In the genomic region with DNA sequence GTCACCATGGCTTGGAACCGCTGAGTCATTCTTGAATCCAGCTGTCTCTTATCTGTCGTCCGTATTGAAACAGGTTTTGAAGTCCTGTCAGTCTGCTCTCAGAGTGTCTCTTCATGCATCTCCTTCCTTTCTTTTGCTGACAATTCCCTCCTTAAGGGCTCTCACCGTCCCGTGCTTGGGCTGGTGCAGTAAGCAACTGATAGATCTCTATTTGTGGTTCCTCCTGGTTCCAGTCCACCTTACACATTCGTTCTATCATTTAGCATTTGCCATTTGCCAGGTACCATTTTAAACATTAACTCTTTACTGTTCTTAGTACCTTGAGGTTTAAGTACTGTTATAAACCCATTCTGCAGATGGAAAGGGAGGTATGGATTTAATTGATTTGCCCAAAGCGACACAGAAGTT, we compare ENCODE assay signal across 1 cellular context.
TF ChIP-seq lines count a peak whose summit lies in the region.

No MANE protein-coding gene starts in this region.

TF ChIP-seq in K562, 482 proteins besides CTCF, POLR2A, EP300 and RAD21 (continued from another document and continues in another):
- TF ChIP-seq, protein P1, sequence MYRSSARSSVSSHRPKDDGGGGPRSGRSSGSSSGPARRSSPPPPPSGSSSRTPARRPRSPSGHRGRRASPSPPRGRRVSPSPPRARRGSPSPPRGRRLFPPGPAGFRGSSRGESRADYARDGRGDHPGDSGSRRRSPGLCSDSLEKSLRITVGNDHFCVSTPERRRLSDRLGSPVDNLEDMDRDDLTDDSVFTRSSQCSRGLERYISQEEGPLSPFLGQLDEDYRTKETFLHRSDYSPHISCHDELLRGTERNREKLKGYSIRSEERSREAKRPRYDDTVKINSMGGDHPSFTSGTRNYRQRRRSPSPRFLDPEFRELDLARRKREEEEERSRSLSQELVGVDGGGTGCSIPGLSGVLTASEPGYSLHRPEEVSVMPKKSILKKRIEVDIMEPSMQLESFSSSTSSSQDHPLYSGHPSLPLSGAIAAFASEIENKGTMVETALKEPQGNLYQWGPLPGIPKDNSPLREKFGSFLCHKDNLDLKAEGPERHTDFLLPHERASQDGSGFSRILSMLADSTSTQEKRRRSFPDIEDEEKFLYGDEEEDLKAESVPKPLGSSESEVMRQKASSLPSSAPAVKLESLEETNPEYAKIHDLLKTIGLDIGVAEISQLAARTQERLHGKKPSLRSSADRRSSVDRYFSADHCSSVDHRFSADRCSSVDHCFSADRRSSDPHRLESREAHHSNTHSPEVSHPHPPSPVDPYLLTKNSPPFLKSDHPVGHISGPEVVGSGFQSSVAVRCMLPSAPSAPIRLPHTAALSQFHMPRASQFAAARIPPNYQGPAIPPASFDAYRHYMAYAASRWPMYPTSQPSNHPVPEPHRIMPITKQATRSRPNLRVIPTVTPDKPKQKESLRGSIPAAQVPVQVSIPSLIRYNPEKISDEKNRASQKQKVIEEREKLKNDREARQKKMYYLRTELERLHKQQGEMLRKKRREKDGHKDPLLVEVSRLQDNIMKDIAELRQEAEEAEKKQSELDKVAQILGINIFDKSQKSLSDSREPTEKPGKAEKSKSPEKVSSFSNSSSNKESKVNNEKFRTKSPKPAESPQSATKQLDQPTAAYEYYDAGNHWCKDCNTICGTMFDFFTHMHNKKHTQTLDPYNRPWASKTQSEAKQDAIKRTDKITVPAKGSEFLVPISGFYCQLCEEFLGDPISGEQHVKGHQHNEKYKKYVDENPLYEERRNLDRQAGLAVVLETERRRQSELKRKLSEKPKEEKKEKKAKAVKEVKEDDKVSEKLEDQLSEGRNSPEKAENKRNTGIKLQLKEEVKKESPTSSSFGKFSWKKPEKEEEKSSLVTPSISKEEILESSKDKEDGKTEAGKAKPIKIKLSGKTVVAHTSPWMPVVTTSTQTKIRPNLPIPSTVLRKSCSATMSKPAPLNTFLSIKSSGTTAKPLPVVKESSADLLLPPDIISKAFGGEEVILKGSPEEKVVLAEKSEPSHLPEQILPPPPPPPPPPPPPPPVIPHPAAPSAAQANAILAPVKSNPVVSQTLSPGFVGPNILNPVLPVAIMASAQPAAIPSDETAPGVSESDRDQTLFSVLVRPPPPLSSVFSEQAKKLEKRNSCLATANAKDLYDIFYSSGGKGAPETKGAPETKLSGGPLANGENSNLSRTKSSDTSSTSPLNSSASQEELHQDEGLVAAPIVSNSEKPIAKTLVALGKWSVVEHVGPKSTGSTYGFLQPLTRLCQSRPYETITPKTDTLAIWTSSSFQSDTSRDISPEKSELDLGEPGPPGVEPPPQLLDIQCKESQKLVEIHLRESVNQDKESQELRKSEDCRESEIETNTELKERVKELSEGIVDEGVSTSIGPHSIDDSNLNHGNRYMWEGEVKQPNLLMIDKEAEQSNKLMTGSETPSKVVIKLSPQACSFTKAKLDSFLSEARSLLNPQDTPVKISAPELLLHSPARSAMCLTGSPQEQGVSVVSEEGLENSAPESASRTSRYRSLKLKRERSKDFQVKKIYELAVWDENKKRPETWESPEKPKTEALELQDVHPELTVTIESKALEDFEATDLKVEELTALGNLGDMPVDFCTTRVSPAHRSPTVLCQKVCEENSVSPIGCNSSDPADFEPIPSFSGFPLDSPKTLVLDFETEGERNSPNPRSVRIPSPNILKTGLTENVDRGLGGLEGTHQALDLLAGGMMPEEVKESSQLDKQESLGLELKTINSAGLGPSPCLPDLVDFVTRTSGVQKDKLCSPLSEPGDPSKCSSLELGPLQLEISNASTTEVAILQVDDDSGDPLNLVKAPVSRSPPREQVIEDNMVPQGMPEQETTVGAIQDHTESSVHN (IDR thresholded peaks at IDR 0.05; ENCODE audit: borderline replicate concordance in 1 of 2, low read depth in 1 of 2) = peak in 1 of 2 experiments; percentile 99; a peak in 2 of 4 replicates
- TF ChIP-seq SIRT6 (IDR thresholded peaks at IDR 0.05; ENCODE audit: low read depth, low read length) = no peak
- no peak for TF ChIP-seq PHF20 (IDR thresholded peaks at IDR 0.05; ENCODE audit: partially characterized antibody)
- no peak for TF ChIP-seq SAFB (IDR thresholded peaks at IDR 0.05; ENCODE audit: borderline replicate concordance, low read depth, low read length)
- TF ChIP-seq MAZ (CRISPR knock-in tag; conservative IDR thresholded peaks at IDR 0.05 in 1 of 2, IDR thresholded peaks at IDR 0.05 in 1 of 2) = peak in 1 of 2 experiments; percentile 42; a peak in 1 of 4 replicates
- TF ChIP-seq RCOR1 (IDR thresholded peaks at IDR 0.05; ENCODE audit: borderline replicate concordance in 1 of 2, low read depth in 2 of 2, low read length in 2 of 2) = peak; percentile 46 to 90; a peak in 3 of 4 replicates
- TF ChIP-seq, protein P2, sequence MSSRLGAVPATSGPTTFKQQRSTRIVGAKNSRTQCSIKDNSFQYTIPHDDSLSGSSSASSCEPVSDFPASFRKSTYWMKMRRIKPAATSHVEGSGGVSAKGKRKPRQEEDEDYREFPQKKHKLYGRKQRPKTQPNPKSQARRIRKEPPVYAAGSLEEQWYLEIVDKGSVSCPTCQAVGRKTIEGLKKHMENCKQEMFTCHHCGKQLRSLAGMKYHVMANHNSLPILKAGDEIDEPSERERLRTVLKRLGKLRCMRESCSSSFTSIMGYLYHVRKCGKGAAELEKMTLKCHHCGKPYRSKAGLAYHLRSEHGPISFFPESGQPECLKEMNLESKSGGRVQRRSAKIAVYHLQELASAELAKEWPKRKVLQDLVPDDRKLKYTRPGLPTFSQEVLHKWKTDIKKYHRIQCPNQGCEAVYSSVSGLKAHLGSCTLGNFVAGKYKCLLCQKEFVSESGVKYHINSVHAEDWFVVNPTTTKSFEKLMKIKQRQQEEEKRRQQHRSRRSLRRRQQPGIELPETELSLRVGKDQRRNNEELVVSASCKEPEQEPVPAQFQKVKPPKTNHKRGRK (tag; IDR thresholded peaks at IDR 0.05) = no peak
- no peak for TF ChIP-seq TAF15 (IDR thresholded peaks at IDR 0.05; ENCODE audit: low read depth, low read length)
- no peak for TF ChIP-seq L3MBTL2 (IDR thresholded peaks at IDR 0.05)
- TF ChIP-seq MTF1 (CRISPR knock-in tag; IDR thresholded peaks at IDR 0.05; ENCODE audit: borderline replicate concordance) = no peak
- TF ChIP-seq DMBX1 (CRISPR knock-in tag; IDR thresholded peaks at IDR 0.05; ENCODE audit: borderline replicate concordance) = no peak
- TF ChIP-seq EWSR1 (IDR thresholded peaks at IDR 0.05; ENCODE audit: borderline replicate concordance, low read depth, partially characterized antibody) = no peak
- no peak for TF ChIP-seq SETDB1 (IDR thresholded peaks at IDR 0.05; ENCODE audit: low read length)
- no peak for TF ChIP-seq POLR2AphosphoS2 (IDR thresholded peaks at IDR 0.05; ENCODE audit: low read length)
- TF ChIP-seq, protein P3, sequence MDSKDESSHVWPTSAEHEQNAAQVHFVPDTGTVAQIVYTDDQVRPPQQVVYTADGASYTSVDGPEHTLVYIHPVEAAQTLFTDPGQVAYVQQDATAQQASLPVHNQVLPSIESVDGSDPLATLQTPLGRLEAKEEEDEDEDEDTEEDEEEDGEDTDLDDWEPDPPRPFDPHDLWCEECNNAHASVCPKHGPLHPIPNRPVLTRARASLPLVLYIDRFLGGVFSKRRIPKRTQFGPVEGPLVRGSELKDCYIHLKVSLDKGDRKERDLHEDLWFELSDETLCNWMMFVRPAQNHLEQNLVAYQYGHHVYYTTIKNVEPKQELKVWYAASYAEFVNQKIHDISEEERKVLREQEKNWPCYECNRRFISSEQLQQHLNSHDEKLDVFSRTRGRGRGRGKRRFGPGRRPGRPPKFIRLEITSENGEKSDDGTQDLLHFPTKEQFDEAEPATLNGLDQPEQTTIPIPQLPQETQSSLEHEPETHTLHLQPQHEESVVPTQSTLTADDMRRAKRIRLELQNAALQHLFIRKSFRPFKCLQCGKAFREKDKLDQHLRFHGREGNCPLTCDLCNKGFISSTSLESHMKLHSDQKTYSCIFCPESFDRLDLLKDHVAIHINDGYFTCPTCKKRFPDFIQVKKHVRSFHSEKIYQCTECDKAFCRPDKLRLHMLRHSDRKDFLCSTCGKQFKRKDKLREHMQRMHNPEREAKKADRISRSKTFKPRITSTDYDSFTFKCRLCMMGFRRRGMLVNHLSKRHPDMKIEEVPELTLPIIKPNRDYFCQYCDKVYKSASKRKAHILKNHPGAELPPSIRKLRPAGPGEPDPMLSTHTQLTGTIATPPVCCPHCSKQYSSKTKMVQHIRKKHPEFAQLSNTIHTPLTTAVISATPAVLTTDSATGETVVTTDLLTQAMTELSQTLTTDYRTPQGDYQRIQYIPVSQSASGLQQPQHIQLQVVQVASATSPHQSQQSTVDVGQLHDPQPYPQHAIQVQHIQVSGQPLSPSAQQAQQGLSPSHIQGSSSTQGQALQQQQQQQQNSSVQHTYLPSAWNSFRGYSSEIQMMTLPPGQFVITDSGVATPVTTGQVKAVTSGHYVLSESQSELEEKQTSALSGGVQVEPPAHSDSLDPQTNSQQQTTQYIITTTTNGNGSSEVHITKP (IDR thresholded peaks at IDR 0.05; ENCODE audit: partially characterized antibody) = no peak
- TF ChIP-seq, protein P4, sequence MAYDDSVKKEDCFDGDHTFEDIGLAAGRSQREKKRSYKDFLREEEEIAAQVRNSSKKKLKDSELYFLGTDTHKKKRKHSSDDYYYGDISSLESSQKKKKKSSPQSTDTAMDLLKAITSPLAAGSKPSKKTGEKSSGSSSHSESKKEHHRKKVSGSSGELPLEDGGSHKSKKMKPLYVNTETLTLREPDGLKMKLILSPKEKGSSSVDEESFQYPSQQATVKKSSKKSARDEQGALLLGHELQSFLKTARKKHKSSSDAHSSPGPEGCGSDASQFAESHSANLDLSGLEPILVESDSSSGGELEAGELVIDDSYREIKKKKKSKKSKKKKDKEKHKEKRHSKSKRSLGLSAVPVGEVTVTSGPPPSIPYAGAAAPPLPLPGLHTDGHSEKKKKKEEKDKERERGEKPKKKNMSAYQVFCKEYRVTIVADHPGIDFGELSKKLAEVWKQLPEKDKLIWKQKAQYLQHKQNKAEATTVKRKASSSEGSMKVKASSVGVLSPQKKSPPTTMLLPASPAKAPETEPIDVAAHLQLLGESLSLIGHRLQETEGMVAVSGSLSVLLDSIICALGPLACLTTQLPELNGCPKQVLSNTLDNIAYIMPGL (CRISPR knock-in tag; IDR thresholded peaks at IDR 0.05) = no peak
- no peak for TF ChIP-seq KDM2B (CRISPR knock-in tag; IDR thresholded peaks at IDR 0.05)
- TF ChIP-seq HNRNPH1 (optimal IDR thresholded peaks at IDR 0.05; ENCODE audit: low read depth, low read length) = no peak
- TF ChIP-seq ZNF408 (CRISPR knock-in tag; IDR thresholded peaks at IDR 0.05; ENCODE audit: low read depth) = no peak
- 0 out of 2 replicates have a peak, but pooled peaks have one; percentile 45 for TF ChIP-seq MTA1 (IDR thresholded peaks at IDR 0.05; ENCODE audit: borderline replicate concordance)
- TF ChIP-seq PHTF2 (CRISPR knock-in tag; IDR thresholded peaks at IDR 0.05) = no peak
- peak in 1 of 2 experiments; percentile 88; a peak in 2 of 4 replicates for TF ChIP-seq TBL1XR1 (IDR thresholded peaks at IDR 0.05; ENCODE audit: low read length in 2 of 2)
- TF ChIP-seq, protein P5, sequence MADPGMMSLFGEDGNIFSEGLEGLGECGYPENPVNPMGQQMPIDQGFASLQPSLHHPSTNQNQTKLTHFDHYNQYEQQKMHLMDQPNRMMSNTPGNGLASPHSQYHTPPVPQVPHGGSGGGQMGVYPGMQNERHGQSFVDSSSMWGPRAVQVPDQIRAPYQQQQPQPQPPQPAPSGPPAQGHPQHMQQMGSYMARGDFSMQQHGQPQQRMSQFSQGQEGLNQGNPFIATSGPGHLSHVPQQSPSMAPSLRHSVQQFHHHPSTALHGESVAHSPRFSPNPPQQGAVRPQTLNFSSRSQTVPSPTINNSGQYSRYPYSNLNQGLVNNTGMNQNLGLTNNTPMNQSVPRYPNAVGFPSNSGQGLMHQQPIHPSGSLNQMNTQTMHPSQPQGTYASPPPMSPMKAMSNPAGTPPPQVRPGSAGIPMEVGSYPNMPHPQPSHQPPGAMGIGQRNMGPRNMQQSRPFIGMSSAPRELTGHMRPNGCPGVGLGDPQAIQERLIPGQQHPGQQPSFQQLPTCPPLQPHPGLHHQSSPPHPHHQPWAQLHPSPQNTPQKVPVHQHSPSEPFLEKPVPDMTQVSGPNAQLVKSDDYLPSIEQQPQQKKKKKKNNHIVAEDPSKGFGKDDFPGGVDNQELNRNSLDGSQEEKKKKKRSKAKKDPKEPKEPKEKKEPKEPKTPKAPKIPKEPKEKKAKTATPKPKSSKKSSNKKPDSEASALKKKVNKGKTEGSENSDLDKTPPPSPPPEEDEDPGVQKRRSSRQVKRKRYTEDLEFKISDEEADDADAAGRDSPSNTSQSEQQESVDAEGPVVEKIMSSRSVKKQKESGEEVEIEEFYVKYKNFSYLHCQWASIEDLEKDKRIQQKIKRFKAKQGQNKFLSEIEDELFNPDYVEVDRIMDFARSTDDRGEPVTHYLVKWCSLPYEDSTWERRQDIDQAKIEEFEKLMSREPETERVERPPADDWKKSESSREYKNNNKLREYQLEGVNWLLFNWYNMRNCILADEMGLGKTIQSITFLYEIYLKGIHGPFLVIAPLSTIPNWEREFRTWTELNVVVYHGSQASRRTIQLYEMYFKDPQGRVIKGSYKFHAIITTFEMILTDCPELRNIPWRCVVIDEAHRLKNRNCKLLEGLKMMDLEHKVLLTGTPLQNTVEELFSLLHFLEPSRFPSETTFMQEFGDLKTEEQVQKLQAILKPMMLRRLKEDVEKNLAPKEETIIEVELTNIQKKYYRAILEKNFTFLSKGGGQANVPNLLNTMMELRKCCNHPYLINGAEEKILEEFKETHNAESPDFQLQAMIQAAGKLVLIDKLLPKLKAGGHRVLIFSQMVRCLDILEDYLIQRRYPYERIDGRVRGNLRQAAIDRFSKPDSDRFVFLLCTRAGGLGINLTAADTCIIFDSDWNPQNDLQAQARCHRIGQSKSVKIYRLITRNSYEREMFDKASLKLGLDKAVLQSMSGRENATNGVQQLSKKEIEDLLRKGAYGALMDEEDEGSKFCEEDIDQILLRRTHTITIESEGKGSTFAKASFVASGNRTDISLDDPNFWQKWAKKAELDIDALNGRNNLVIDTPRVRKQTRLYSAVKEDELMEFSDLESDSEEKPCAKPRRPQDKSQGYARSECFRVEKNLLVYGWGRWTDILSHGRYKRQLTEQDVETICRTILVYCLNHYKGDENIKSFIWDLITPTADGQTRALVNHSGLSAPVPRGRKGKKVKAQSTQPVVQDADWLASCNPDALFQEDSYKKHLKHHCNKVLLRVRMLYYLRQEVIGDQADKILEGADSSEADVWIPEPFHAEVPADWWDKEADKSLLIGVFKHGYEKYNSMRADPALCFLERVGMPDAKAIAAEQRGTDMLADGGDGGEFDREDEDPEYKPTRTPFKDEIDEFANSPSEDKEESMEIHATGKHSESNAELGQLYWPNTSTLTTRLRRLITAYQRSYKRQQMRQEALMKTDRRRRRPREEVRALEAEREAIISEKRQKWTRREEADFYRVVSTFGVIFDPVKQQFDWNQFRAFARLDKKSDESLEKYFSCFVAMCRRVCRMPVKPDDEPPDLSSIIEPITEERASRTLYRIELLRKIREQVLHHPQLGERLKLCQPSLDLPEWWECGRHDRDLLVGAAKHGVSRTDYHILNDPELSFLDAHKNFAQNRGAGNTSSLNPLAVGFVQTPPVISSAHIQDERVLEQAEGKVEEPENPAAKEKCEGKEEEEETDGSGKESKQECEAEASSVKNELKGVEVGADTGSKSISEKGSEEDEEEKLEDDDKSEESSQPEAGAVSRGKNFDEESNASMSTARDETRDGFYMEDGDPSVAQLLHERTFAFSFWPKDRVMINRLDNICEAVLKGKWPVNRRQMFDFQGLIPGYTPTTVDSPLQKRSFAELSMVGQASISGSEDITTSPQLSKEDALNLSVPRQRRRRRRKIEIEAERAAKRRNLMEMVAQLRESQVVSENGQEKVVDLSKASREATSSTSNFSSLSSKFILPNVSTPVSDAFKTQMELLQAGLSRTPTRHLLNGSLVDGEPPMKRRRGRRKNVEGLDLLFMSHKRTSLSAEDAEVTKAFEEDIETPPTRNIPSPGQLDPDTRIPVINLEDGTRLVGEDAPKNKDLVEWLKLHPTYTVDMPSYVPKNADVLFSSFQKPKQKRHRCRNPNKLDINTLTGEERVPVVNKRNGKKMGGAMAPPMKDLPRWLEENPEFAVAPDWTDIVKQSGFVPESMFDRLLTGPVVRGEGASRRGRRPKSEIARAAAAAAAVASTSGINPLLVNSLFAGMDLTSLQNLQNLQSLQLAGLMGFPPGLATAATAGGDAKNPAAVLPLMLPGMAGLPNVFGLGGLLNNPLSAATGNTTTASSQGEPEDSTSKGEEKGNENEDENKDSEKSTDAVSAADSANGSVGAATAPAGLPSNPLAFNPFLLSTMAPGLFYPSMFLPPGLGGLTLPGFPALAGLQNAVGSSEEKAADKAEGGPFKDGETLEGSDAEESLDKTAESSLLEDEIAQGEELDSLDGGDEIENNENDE (IDR thresholded peaks at IDR 0.05; ENCODE audit: low read depth, low read length) = no peak
